In genomic region chr10:86261933-86262665, GRCh38 we compare ENCODE assay signal across 9 cellular contexts.
A peak's percentile ranks its signal among the peaks of the same experiment; 100 is the strongest.
DNase-seq lines count a peak whose midpoint lies in the region; ATAC-seq and TF ChIP-seq lines count a peak whose summit lies in the region.
"Had no signal": no experiment of that assay in that cellular context is flagged by ENCODE, and none has a peak within 500 bp of the region (broad histone marks: within the 10 kb centered on the region; RNA-seq: fewer than 3 reads in every experiment).

No MANE protein-coding gene starts in this region.

- peak; percentile 91 for ATAC-seq in GM18498 (IDR thresholded peaks at IDR 0.05; ENCODE audit: unreplicated experiment)
- peak; percentile 81 for ATAC-seq in HG03280 (IDR thresholded peaks at IDR 0.05; ENCODE audit: unreplicated experiment)
- ATAC-seq in RWPE2 (ENCODE audit: low read depth) = peak; percentile 50
- no peak for ATAC-seq in HG02970 (IDR thresholded peaks at IDR 0.05; ENCODE audit: low FRiP score, unreplicated experiment)

- H3K4me1 ChIP-seq in RWPE2 (ENCODE audit: insufficient read depth, poor library complexity, severe bottlenecking) = no peaks in the 10 kb centered on the region

- H3K36me3 ChIP-seq in RWPE2 (ENCODE audit: low read depth) = no peaks in the 10 kb centered on the region

- H3K27me3 ChIP-seq in RWPE2 (ENCODE audit: insufficient read depth, poor library complexity, severe bottlenecking) = peaks cover 8% of the 10 kb centered on the region

- peak; percentile 9 for TF ChIP-seq CTCF in RWPE2 (IDR thresholded peaks at IDR 0.05; ENCODE audit: poor library complexity, severe bottlenecking)

- no peaks in the 10 kb centered on the region for H3K9me3 ChIP-seq in RWPE2 (ENCODE audit: severe bottlenecking)

- no peak overlapping the region for H3K27ac ChIP-seq in RWPE2 (ENCODE audit: poor library complexity, severe bottlenecking)

- DNase-seq in COR-L47 (lab: John Stamatoyannopoulos, UW) (peak; percentile 33), RWPE2 (ENCODE audit: low spot score) (peak; percentile 32), islet precursor cell (peak; percentile 77), GOT3 (lab: John Stamatoyannopoulos, UW) (no peak), T1000 (lab: John Stamatoyannopoulos, UW) (no peak)
- DNase-seq: IMR-90 had no signal

- no peak overlapping the region for H3K4me3 ChIP-seq in RWPE2 (ENCODE audit: severe bottlenecking)

Comparison
In these comparisons a context has a peak if more than half of its experiments do, and no peak if none do; other contexts are left out.
1. DNase-seq: peak in COR-L47 (single experiment), RWPE2 (single experiment) and islet precursor cell (single experiment); none in GOT3 (single experiment) and T1000 (single experiment).